Comparison of ENCODE assay signal across 19 cellular contexts in the genomic region with DNA sequence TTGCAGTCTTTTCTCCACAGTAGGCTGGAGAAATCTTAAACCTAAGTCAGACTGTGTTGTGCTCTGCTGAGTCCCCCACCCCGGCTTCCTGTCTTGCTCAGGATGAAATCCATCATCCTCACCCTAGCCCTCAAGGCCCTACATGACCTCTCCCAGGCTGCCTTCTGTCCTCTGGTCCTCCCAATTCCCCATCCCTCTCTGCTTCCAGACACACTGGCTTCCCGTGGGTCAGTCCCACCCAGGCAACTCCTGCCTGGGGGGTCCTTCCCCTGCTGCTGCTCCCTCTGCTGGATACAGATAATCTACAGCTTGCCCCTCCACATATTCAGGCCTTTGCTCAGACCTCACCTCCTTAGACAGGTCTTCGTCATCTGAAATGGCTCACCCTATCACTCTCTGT. TPM values are rescaled to one million over a fixed set of nuclear protein-coding genes. Genes with fewer than 3 reads are reported as not detected.
DNase-seq lines count a peak whose midpoint lies in the region; ATAC-seq, FAIRE-seq and TF ChIP-seq lines count a peak whose summit lies in the region.
"Had no signal": no experiment of that assay in that cellular context is flagged by ENCODE, and none has a peak within 500 bp of the region (broad histone marks: within the 10 kb centered on the region; RNA-seq: fewer than 3 reads in every experiment).

No MANE protein-coding gene starts in this region.

- H3K36me3 Mint-ChIP-seq in activated CD8-positive, alpha-beta T cell treated with anti-CD3 and anti-CD28 coated beads, Interleukin-2, amount 10 ng/mL, durations not matched to agents 7 days and 5 days (ENCODE audit: low read depth), result no peaks in the 10 kb centered on the region
- H3K36me3 Mint-ChIP-seq in activated CD4-positive, alpha-beta memory T cell treated with anti-CD3 and anti-CD28 coated beads, Interleukin-2, amount 10 ng/mL, durations not matched to agents 7 days and 5 days (ENCODE audit: low read depth), result no peaks in the 10 kb centered on the region
- H3K36me3 Mint-ChIP-seq: memory B cell had no signal

- no peak overlapping the region for H3K4me3 Mint-ChIP-seq in activated CD8-positive, alpha-beta T cell treated with anti-CD3 and anti-CD28 coated beads, Interleukin-2, amount 10 ng/mL, durations not matched to agents 7 days and 5 days
- no peak overlapping the region for H3K4me3 Mint-ChIP-seq in activated CD4-positive, alpha-beta memory T cell treated with anti-CD3 and anti-CD28 coated beads, Interleukin-2, amount 10 ng/mL, durations not matched to agents 7 days and 5 days
- H3K4me3 Mint-ChIP-seq: activated T-helper 1 cell treated with anti-CD3 and anti-CD28 coated beads, Interleukin-12 subunit alpha, Interleukin-12 subunit beta, Interleukin-2, Interleukin-4 antibody, amounts not matched to agents 30 ng/mL and 10 ng/mL and 1 ng/mL, durations not matched to agents 14 hours and 24 hours and 36 hours; memory B cell had no signal

- 24% methylated on average over 3 of the region's 3 CpGs for WGBS in HepG2 (ENCODE audit: low lambda C conversion rate)
- 63% methylated on average over 2 of the region's 3 CpGs for WGBS in right lobe of liver (ENCODE audit: insufficient coverage, low coverage, low lambda C conversion rate, missing lambda C conversion rate)
- 48% methylated on average over 3 of the region's 3 CpGs for WGBS in esophagus muscularis mucosa

- H3K36me3 ChIP-seq in HepG2 (replicated peaks in 1 of 2; ENCODE audit: control insufficient read depth in 1 of 2, insufficient read depth in 2 of 2, low read length in 2 of 2) (no peaks in the 10 kb centered on the region), right lobe of liver (no peaks in the 10 kb centered on the region), OCI-LY1 (ENCODE audit: insufficient read depth, low read length) (no peaks in the 10 kb centered on the region), esophagus muscularis mucosa (no peaks in the 10 kb centered on the region), SJCRH30 (no peaks in the 10 kb centered on the region)
- H3K36me3 ChIP-seq: spleen had no signal

- BruUV-seq in HepG2 (replicated peaks; lab: Mats Ljungman, UMichigan), result no TSS peak

- no peak for FAIRE-seq in HepG2 (lab: Jason Lieb, UNC)

- intact Hi-C loops in HepG2 (cut with micrococcal nuclease; ENCODE audit: unreplicated experiment) (loop anchor here (10.0 kb wide), 1 partner anchor 59 kb away; no protein-coding TSS in a partner anchor), right lobe of liver (cut with DNase I) (no loop called here), esophagus muscularis mucosa (cut with DNase I) (no loop called here)

- TF ChIP-seq POLR2A in HepG2 (IDR thresholded peaks at IDR 0.05; ENCODE audit: insufficient read depth in 1 of 2, low read depth in 2 of 2, low read length in 2 of 2) (no peak), right lobe of liver (IDR thresholded peaks at IDR 0.05) (no peak), esophagus muscularis mucosa (IDR thresholded peaks at IDR 0.05; ENCODE audit: low read depth) (no peak)

- DNase-seq in HepG2 (ENCODE audit: low spot score) (no peak), right lobe of liver (no peak), esophagus muscularis mucosa (ENCODE audit: extremely low spot score) (peak; percentile 53), SJCRH30 (no peak)
- no peak for DNase-seq in effector CD8-positive, alpha-beta T cell (lab: John Stamatoyannopoulos, UW)
- DNase-seq in activated CD8-positive, alpha-beta T cell treated with anti-CD3 and anti-CD28 coated beads, Interleukin-2, amount 10 ng/mL, durations not matched to agents 7 days and 5 days, result no peak
- no peak for DNase-seq in activated CD4-positive, alpha-beta memory T cell treated with anti-CD3 and anti-CD28 coated beads, Interleukin-2, amount 10 ng/mL, durations not matched to agents 7 days and 5 days
- DNase-seq: anterior cingulate cortex, KG1, NCI-H2081, NCI-H774, spleen, T1000 had no signal

- no peak for TF ChIP-seq EP300 in HepG2 (IDR thresholded peaks at IDR 0.05; ENCODE audit: low read depth in 2 of 2, low read length in 2 of 2)
- no peak for TF ChIP-seq EP300 in HepG2 (CRISPR knock-in tag; IDR thresholded peaks at IDR 0.05; ENCODE audit: borderline replicate concordance)
- TF ChIP-seq EP300 in esophagus muscularis mucosa (IDR thresholded peaks at IDR 0.05), result no peak

- H3K9ac ChIP-seq in HepG2 (ENCODE audit: insufficient read depth, low read depth, low read length) (no peak overlapping the region), OCI-LY1 (ENCODE audit: low read length) (no peak overlapping the region)
- H3K9ac ChIP-seq: parathyroid adenoma had no signal

- no peaks in the 10 kb centered on the region for H3K9me2 ChIP-seq in OCI-LY1 (ENCODE audit: low read depth, low read length)

- H3K4me2 ChIP-seq in HepG2 (ENCODE audit: low read depth, low read length), result no peak overlapping the region
- H3K4me2 ChIP-seq in OCI-LY1 (ENCODE audit: low read length), result no peak overlapping the region

- TF ChIP-seq CTCF in HepG2 (CRISPR knock-in tag; IDR thresholded peaks at IDR 0.05) (peak; percentile 40), right lobe of liver (IDR thresholded peaks at IDR 0.05) (no peak), OCI-LY1 (IDR thresholded peaks at IDR 0.05; ENCODE audit: low read length) (peak; percentile 46; the same call in 1 of the 2 replicates), esophagus muscularis mucosa (IDR thresholded peaks at IDR 0.05) (no peak)

- peaks cover 4% of the 10 kb centered on the region for H3K27me3 Mint-ChIP-seq in activated CD8-positive, alpha-beta T cell treated with anti-CD3 and anti-CD28 coated beads, Interleukin-2, amount 10 ng/mL, durations not matched to agents 7 days and 5 days (ENCODE audit: low read depth)
- peaks cover 3% of the 10 kb centered on the region for H3K27me3 Mint-ChIP-seq in activated CD4-positive, alpha-beta memory T cell treated with anti-CD3 and anti-CD28 coated beads, Interleukin-2, amount 10 ng/mL, durations not matched to agents 7 days and 5 days

- H3K27ac ChIP-seq in HepG2 (ENCODE audit: extremely low read length, insufficient read depth, low read length) (no peak overlapping the region), right lobe of liver (no peak overlapping the region), OCI-LY1 (ENCODE audit: low read depth, low read length, poor library complexity, severe bottlenecking) (no peak overlapping the region), esophagus muscularis mucosa (replicated peaks in 1 of 4) (no peak overlapping the region), SJCRH30 (no peak overlapping the region)
- H3K27ac ChIP-seq: parathyroid adenoma, spleen had no signal

- H3K4me3 ChIP-seq in HepG2 (replicated peaks in 1 of 3; ENCODE audit: insufficient read depth in 1 of 3, low read depth in 2 of 3, low read length in 3 of 3) (no peak overlapping the region), right lobe of liver (no peak overlapping the region), OCI-LY1 (ENCODE audit: low read depth, low read length, poor library complexity, severe bottlenecking) (no peak overlapping the region), esophagus muscularis mucosa (no peak overlapping the region), SJCRH30 (no peak overlapping the region)
- H3K4me3 ChIP-seq: spleen had no signal

- H2AFZ ChIP-seq in HepG2 (ENCODE audit: low read length) (no peak overlapping the region), OCI-LY1 (ENCODE audit: low read length) (no peak overlapping the region)
- H2AFZ ChIP-seq: parathyroid adenoma had no signal

- CTCF ChIA-PET in HepG2 (lab: Yijun Ruan, JAX; ENCODE audit: low intra/inter-chr PET ratio, low total read pairs), result no interaction called here
- CTCF ChIA-PET in activated CD8-positive, alpha-beta T cell treated with anti-CD3 and anti-CD28 coated beads, Interleukin-2, amount 10 ng/mL, durations not matched to agents 7 days and 5 days (lab: Charles Lee), result interaction anchor here (0.7 to 1.0 kb wide), 3 partner anchors 9 to 61 kb away, joined by 3 to 5 read pairs (median 3); no protein-coding TSS in a partner anchor
- CTCF ChIA-PET in activated CD4-positive, alpha-beta memory T cell treated with anti-CD3 and anti-CD28 coated beads, Interleukin-2, amount 10 ng/mL, durations not matched to agents 7 days and 5 days (lab: Charles Lee), result interaction anchor here (0.9 to 1.1 kb wide), 3 partner anchors 8 to 72 kb away, joined by 3 to 4 read pairs (median 4); no protein-coding TSS in a partner anchor

- H4K20me1 ChIP-seq in HepG2 (ENCODE audit: insufficient read depth, low read length) (no peaks in the 10 kb centered on the region), OCI-LY1 (ENCODE audit: insufficient read depth, low read length) (no peaks in the 10 kb centered on the region)

- H3K9me3 ChIP-seq in HepG2 (ENCODE audit: low read length), result no peaks in the 10 kb centered on the region
- H3K9me3 ChIP-seq in right lobe of liver, result no peaks in the 10 kb centered on the region
- H3K9me3 ChIP-seq in OCI-LY1 (ENCODE audit: low read length), result no peaks in the 10 kb centered on the region
- H3K9me3 ChIP-seq in esophagus muscularis mucosa, result no peaks in the 10 kb centered on the region
- no peaks in the 10 kb centered on the region for H3K9me3 ChIP-seq in SJCRH30 (replicated peaks)
- H3K9me3 ChIP-seq: spleen had no signal

- H3K4me1 Mint-ChIP-seq in activated CD8-positive, alpha-beta T cell treated with anti-CD3 and anti-CD28 coated beads, Interleukin-2, amount 10 ng/mL, durations not matched to agents 7 days and 5 days (ENCODE audit: low read depth), result no peaks in the 10 kb centered on the region
- H3K4me1 Mint-ChIP-seq in activated CD4-positive, alpha-beta memory T cell treated with anti-CD3 and anti-CD28 coated beads, Interleukin-2, amount 10 ng/mL, durations not matched to agents 7 days and 5 days, result peaks cover 2% of the 10 kb centered on the region
- H3K4me1 Mint-ChIP-seq: memory B cell had no signal

- TF ChIP-seq RAD21 in HepG2 (CRISPR knock-in tag; IDR thresholded peaks at IDR 0.05), result no peak

- in situ Hi-C loops in HepG2 (cut with HindIII; ENCODE audit: extremely low pct_ligation_motif_present, low pct_unique_long_range_greater_than_20kb), result no loop called here

- POLR2A ChIA-PET in HepG2 (lab: Yijun Ruan, JAX), result no interaction called here
- POLR2A ChIA-PET in activated CD8-positive, alpha-beta T cell treated with anti-CD3 and anti-CD28 coated beads, Interleukin-2, amount 10 ng/mL, durations not matched to agents 7 days and 5 days (lab: Charles Lee), result no interaction called here
- POLR2A ChIA-PET in activated CD4-positive, alpha-beta memory T cell treated with anti-CD3 and anti-CD28 coated beads, Interleukin-2, amount 10 ng/mL, durations not matched to agents 7 days and 5 days (lab: Charles Lee), result no interaction called here

- ATAC-seq in HepG2 (peak; percentile 63), right lobe of liver (no peak)
- ATAC-seq in activated CD8-positive, alpha-beta T cell treated with anti-CD3 and anti-CD28 coated beads, Interleukin-2, amount 10 ng/mL, durations not matched to agents 7 days and 5 days, result no peak
- ATAC-seq: Right ventricle myocardium inferior had no signal

- H3K79me2 ChIP-seq in HepG2 (ENCODE audit: insufficient read depth, low read length) (no peaks in the 10 kb centered on the region), OCI-LY1 (ENCODE audit: insufficient read depth, low read length) (no peaks in the 10 kb centered on the region)
- H3K79me2 ChIP-seq: parathyroid adenoma had no signal

- H3K27me3 ChIP-seq in HepG2 (ENCODE audit: control insufficient read depth in 1 of 2, insufficient read depth in 2 of 2, low read length in 2 of 2) (0 out of 5 replicates have a peak, but pooled peaks cover 0 to 7% of the 10 kb centered on the region in 2 experiments), right lobe of liver (no peaks in the 10 kb centered on the region), OCI-LY1 (ENCODE audit: insufficient read depth, low read length) (no peaks in the 10 kb centered on the region), esophagus muscularis mucosa (peaks cover 0 to 9% (median 0%) of the 10 kb centered on the region in 4 donors), SJCRH30 (no peaks in the 10 kb centered on the region)

- H3F3A ChIP-seq in OCI-LY1 (ENCODE audit: insufficient read depth, low read length), result no peaks in the 10 kb centered on the region

- H3K9me3 Mint-ChIP-seq in activated CD8-positive, alpha-beta T cell treated with anti-CD3 and anti-CD28 coated beads, Interleukin-2, amount 10 ng/mL, durations not matched to agents 7 days and 5 days (ENCODE audit: insufficient read depth), result no peaks in the 10 kb centered on the region
- no peaks in the 10 kb centered on the region for H3K9me3 Mint-ChIP-seq in activated CD4-positive, alpha-beta memory T cell treated with anti-CD3 and anti-CD28 coated beads, Interleukin-2, amount 10 ng/mL, durations not matched to agents 7 days and 5 days
- H3K9me3 Mint-ChIP-seq: activated T-helper 1 cell treated with anti-CD3 and anti-CD28 coated beads, Interleukin-12 subunit alpha, Interleukin-12 subunit beta, Interleukin-2, Interleukin-4 antibody, amounts not matched to agents 30 ng/mL and 10 ng/mL and 1 ng/mL, durations not matched to agents 14 hours and 24 hours and 36 hours; memory B cell had no signal

- H3K4me1 ChIP-seq in HepG2 (ENCODE audit: insufficient read depth, low read length) (no peaks in the 10 kb centered on the region), right lobe of liver (no peaks in the 10 kb centered on the region), OCI-LY1 (ENCODE audit: insufficient read depth, low read length, severe bottlenecking) (no peaks in the 10 kb centered on the region), esophagus muscularis mucosa (no peaks in the 10 kb centered on the region), SJCRH30 (no peaks in the 10 kb centered on the region)
- H3K4me1 ChIP-seq: parathyroid adenoma, spleen had no signal

- H3K27ac Mint-ChIP-seq in activated CD8-positive, alpha-beta T cell treated with anti-CD3 and anti-CD28 coated beads, Interleukin-2, amount 10 ng/mL, durations not matched to agents 7 days and 5 days, result no peak overlapping the region
- no peak overlapping the region for H3K27ac Mint-ChIP-seq in activated CD4-positive, alpha-beta memory T cell treated with anti-CD3 and anti-CD28 coated beads, Interleukin-2, amount 10 ng/mL, durations not matched to agents 7 days and 5 days
- H3K27ac Mint-ChIP-seq: activated T-helper 1 cell treated with anti-CD3 and anti-CD28 coated beads, Interleukin-12 subunit alpha, Interleukin-12 subunit beta, Interleukin-2, Interleukin-4 antibody, amounts not matched to agents 30 ng/mL and 10 ng/mL and 1 ng/mL, durations not matched to agents 14 hours and 24 hours and 36 hours; memory B cell had no signal

RNA-seq across cellular contexts. Expression of gene CBY2, which starts 18.4 kb away (rescaled TPM):
- not detected in 2 replicates for total RNA-seq in HepG2 (2016; rRNA removed; fragmentation: Illumina TruSeq; extraction: Trizol)
- total RNA-seq in HepG2 (2016; cell fraction: cytosol; rRNA removed; fragmentation: Illumina TruSeq; extraction: Trizol; ENCODE audit: low read depth), result not detected in 2 replicates
- total RNA-seq in HepG2 (2016; cell fraction: insoluble cytoplasmic fraction; rRNA removed; fragmentation: Illumina TruSeq; extraction: Trizol), result 0.06 TPM in 1 of 2 replicates, not detected in the other
- not detected in 2 replicates for total RNA-seq in HepG2 (2016; cell fraction: membrane; rRNA removed; fragmentation: Illumina TruSeq; extraction: Trizol)
- total RNA-seq in HepG2 (2016; cell fraction: nucleus; rRNA removed; fragmentation: Illumina TruSeq; extraction: Trizol), result not detected in 2 replicates
- polyA plus RNA-seq in HepG2 (2011; rRNA removed), result 0.05 TPM in 1 of 2 replicates, not detected in the other
- polyA plus RNA-seq in HepG2 (2011; cell fraction: cytosol; rRNA removed), result 0.03 TPM in 1 of 2 replicates, not detected in the other
- not detected in 2 replicates for polyA plus RNA-seq in HepG2 (2011; cell fraction: nucleus; rRNA removed)
- 0.24 TPM in 1 of 2 replicates, not detected in the other for polyA plus RNA-seq in HepG2 (2012)
- not detected in 2 replicates for polyA plus RNA-seq in HepG2 (2016; cell fraction: cytosol; fragmentation: Illumina TruSeq; extraction: Trizol; ENCODE audit: low read depth)
- polyA plus RNA-seq in HepG2 (2016; cell fraction: insoluble cytoplasmic fraction; fragmentation: Illumina TruSeq; extraction: Trizol; ENCODE audit: low read depth), result not detected in 2 replicates
- polyA plus RNA-seq in HepG2 (2016; cell fraction: membrane; fragmentation: Illumina TruSeq; extraction: Trizol; ENCODE audit: low read depth), result not detected in 2 replicates
- not detected in 2 replicates for polyA plus RNA-seq in HepG2 (2016; cell fraction: nucleus; fragmentation: Illumina TruSeq; extraction: Trizol; ENCODE audit: insufficient read depth, low read depth)
- 0.24 TPM in 1 of 2 replicates, not detected in the other for polyA minus RNA-seq in HepG2 (2011; rRNA and poly(A)+ RNA removed; ENCODE audit: low replicate concordance)
- not detected in 2 replicates for polyA minus RNA-seq in HepG2 (2011; cell fraction: cytosol; rRNA and poly(A)+ RNA removed)
- polyA minus RNA-seq in HepG2 (2011; cell fraction: nucleus; rRNA and poly(A)+ RNA removed), result not detected in 2 replicates
- total RNA-seq in right lobe of liver, result not detected
- not detected for total RNA-seq in esophagus muscularis mucosa
- total RNA-seq in SJCRH30 (2014; rRNA removed; shearing (Covaris generic)), result not detected in 2 replicates
- total RNA-seq in activated CD8-positive, alpha-beta T cell treated with anti-CD3 and anti-CD28 coated beads, Interleukin-2, amount 10 ng/mL, durations not matched to agents 7 days and 5 days, result not detected
- not detected for total RNA-seq in activated CD4-positive, alpha-beta memory T cell treated with anti-CD3 and anti-CD28 coated beads, Interleukin-2, amount 10 ng/mL, durations not matched to agents 7 days and 5 days
- total RNA-seq: activated T-helper 1 cell treated with anti-CD3 and anti-CD28 coated beads, Interleukin-12 subunit alpha, Interleukin-12 subunit beta, Interleukin-2, Interleukin-4 antibody, amounts not matched to agents 30 ng/mL and 10 ng/mL and 1 ng/mL, durations not matched to agents 14 hours and 24 hours and 36 hours; dermis microvascular lymphatic vessel endothelial cell; Right ventricle myocardium inferior had no signal
- polyA plus RNA-seq: spleen had no signal

Comparison
In these comparisons a context has a peak if more than half of its experiments do, and no peak if none do; other contexts are left out.
1. CTCF ChIP-seq: peak in HepG2 (single experiment) and OCI-LY1 (single experiment); none in right lobe of liver (0 of 4) and esophagus muscularis mucosa (0 of 3).